ENCODE assay signal across 10 cellular contexts in the genomic region with DNA sequence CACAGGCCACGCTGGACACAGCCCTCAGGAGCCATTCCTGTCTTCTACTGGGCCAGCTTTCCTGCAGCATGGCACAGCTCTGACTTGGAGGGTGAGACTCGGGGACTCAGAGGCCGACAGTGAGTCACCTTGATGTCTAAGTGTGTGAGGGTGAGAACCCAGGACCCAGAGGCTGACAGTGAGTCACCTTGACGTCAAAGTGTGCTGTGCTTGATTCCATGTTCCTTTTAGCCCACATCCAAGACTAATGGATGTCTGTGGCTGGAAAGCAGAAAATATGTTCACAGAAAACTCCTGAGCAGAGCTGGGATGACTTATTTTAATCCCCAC. TPM values are rescaled to one million over a fixed set of nuclear protein-coding genes. Genes with fewer than 3 reads are reported as not detected.
DNase-seq lines count a peak whose midpoint lies in the region; ATAC-seq lines count a peak whose summit lies in the region.
"Had no signal": no experiment of that assay in that cellular context is flagged by ENCODE, and none has a peak within 500 bp of the region (broad histone marks: within the 10 kb centered on the region; RNA-seq: fewer than 3 reads in every experiment).

No MANE protein-coding gene starts in this region.

- DNase-seq in Daoy (ENCODE audit: low read depth) = peak; percentile 96
- DNase-seq in M059J (ENCODE audit: low read depth) = peak; percentile 97
- peak; percentile 37 for DNase-seq in epithelial cell of prostate (ENCODE audit: low read depth, low spot score)
- peak; percentile 83 for DNase-seq in renal cortical epithelial cell (ENCODE audit: low read depth)
- DNase-seq in NCI-H1417 treated with DMSO at 0.1 percent for 48 hours (lab: John Stamatoyannopoulos, UW) = no peak
- DNase-seq: activated CD4-positive, alpha-beta T cell treated with anti-CD3 and anti-CD28 coated beads, Interleukin-2, amount 10 ng/mL, durations not matched to agents 24 days and 14 days; NCI-H1092 had no signal

- H3K27ac ChIP-seq in epithelial cell of prostate = no peak overlapping the region

- ATAC-seq in GM18868 (IDR thresholded peaks at IDR 0.05; ENCODE audit: unreplicated experiment) (no peak), HG02759 (IDR thresholded peaks at IDR 0.05; ENCODE audit: unreplicated experiment) (no peak), GM21526 (IDR thresholded peaks at IDR 0.05; ENCODE audit: low FRiP score, unreplicated experiment) (no peak)

RNA-seq across cellular contexts. Expression of gene FAM170B, which starts 6.0 kb away (rescaled TPM):
- not detected in 2 replicates for total RNA-seq in Daoy (2014; rRNA removed; shearing (Covaris generic))
- not detected in 2 replicates for total RNA-seq in M059J (2014; rRNA removed; shearing (Covaris generic))
- total RNA-seq in renal cortical epithelial cell = not detected in 2 replicates
- total RNA-seq: activated CD4-positive, alpha-beta T cell treated with anti-CD3 and anti-CD28 coated beads, Interleukin-2, amount 10 ng/mL, durations not matched to agents 24 days and 14 days had no signal

RNA-seq across cellular contexts. Expression of gene VSTM4, which starts 24.5 kb away (rescaled TPM):
- 3.3 and 9.5 TPM in 2 replicates for total RNA-seq in Daoy (2014; rRNA removed; shearing (Covaris generic))
- total RNA-seq in M059J (2014; rRNA removed; shearing (Covaris generic)) = 0.10 TPM in 1 of 2 replicates, not detected in the other
- 0.35 TPM in 2 replicates for total RNA-seq in renal cortical epithelial cell

RNA-seq across cellular contexts. Expression of gene TMEM273, which starts 48.4 kb away (rescaled TPM):
- not detected in 2 replicates for total RNA-seq in Daoy (2014; rRNA removed; shearing (Covaris generic))
- total RNA-seq in M059J (2014; rRNA removed; shearing (Covaris generic)) = not detected in 2 replicates
- not detected in 2 replicates for total RNA-seq in renal cortical epithelial cell
